8 cellular contexts compared by ENCODE assay signal in genomic region chr19:13103961-13104847, GRCh38.
DNase-seq lines count a peak whose midpoint lies in the region; ATAC-seq, FAIRE-seq and TF ChIP-seq lines count a peak whose summit lies in the region.

No MANE protein-coding gene starts in this region.

- H3K4me3 ChIP-seq in OCI-LY1 (ENCODE audit: low read depth, low read length, poor library complexity, severe bottlenecking) (peak overlapping the region; percentile 80), retinal pigment epithelial cell (ENCODE audit: low read length) (no peak overlapping the region)

- peak overlapping the region; percentile 33; the same call in 1 of the 2 replicates for H3K27ac ChIP-seq in 22Rv1
- peak overlapping the region; percentile 98 for H3K27ac ChIP-seq in OCI-LY1 (ENCODE audit: low read depth, low read length, poor library complexity, severe bottlenecking)

- H3K9ac ChIP-seq in OCI-LY1 (ENCODE audit: low read length) = peak overlapping the region; percentile 91

- no peaks in the 10 kb centered on the region for H3K27me3 ChIP-seq in OCI-LY1 (ENCODE audit: insufficient read depth, low read length)

- 0 out of 2 replicates have a peak, but pooled peaks cover 3% of the 10 kb centered on the region for H3F3A ChIP-seq in OCI-LY1 (ENCODE audit: insufficient read depth, low read length)

- H3K36me3 ChIP-seq in OCI-LY1 (ENCODE audit: insufficient read depth, low read length) = peaks cover 13% of the 10 kb centered on the region

- H4K20me1 ChIP-seq in OCI-LY1 (ENCODE audit: insufficient read depth, low read length) = no peaks in the 10 kb centered on the region

- H3K9me2 ChIP-seq in OCI-LY1 (ENCODE audit: low read depth, low read length) = no peaks in the 10 kb centered on the region

- FAIRE-seq in GM19239 (lab: Jason Lieb, UNC) = peak; percentile 87

- no peaks in the 10 kb centered on the region for H3K79me2 ChIP-seq in OCI-LY1 (ENCODE audit: insufficient read depth, low read length)

- peak; percentile 77 for TF ChIP-seq CTCF in 22Rv1 (IDR thresholded peaks at IDR 0.05)
- TF ChIP-seq CTCF in OCI-LY1 (IDR thresholded peaks at IDR 0.05; ENCODE audit: low read length) = peak; percentile 88
- TF ChIP-seq CTCF in retinal pigment epithelial cell (conservative IDR thresholded peaks at IDR 0.05; ENCODE audit: low read depth, low read length) = peak; percentile 79

- H2AFZ ChIP-seq in OCI-LY1 (ENCODE audit: low read length) = no peak overlapping the region

- ATAC-seq in HG03025 (IDR thresholded peaks at IDR 0.05; ENCODE audit: low FRiP score, unreplicated experiment) = no peak

- no peak for DNase-seq in GM19239 (ENCODE audit: insufficient read length, low spot score)
- DNase-seq in activated gamma-delta T cell (lab: John Stamatoyannopoulos, UW) = peak; percentile 46
- DNase-seq in germinal center (ENCODE audit: low spot score) = peak; percentile 95
- DNase-seq in retinal pigment epithelial cell (ENCODE audit: low read depth) = no peak
- no peak for DNase-seq in NCI-H2029 treated with DMSO at 0.1 percent for 48 hours (lab: John Stamatoyannopoulos, UW)

- no peaks in the 10 kb centered on the region for H3K9me3 ChIP-seq in OCI-LY1 (ENCODE audit: low read length)

- peaks cover 69% of the 10 kb centered on the region for H3K4me1 ChIP-seq in OCI-LY1 (ENCODE audit: insufficient read depth, low read length, severe bottlenecking)

- H3K4me2 ChIP-seq in OCI-LY1 (ENCODE audit: low read length) = peak overlapping the region; percentile 92

Comparison
In these comparisons a context has a peak if more than half of its experiments do, and no peak if none do; other contexts are left out.
1. DNase-seq: peak in activated gamma-delta T cell (single experiment) and germinal center (single experiment); none in GM19239 (single experiment), retinal pigment epithelial cell (single experiment) and NCI-H2029 treated with DMSO at 0.1 percent for 48 hours (single experiment).
2. Peak in every context shown above with its lines, with median percentiles within 50 percentile points of each other: CTCF ChIP-seq.